In genomic region chr17:76427457-76428231, GRCh38 we compare ENCODE assay signal across 15 cellular contexts. TPM values are rescaled to one million over a fixed set of nuclear protein-coding genes. Genes with fewer than 3 reads are reported as not detected.
DNase-seq lines count a peak whose midpoint lies in the region; ATAC-seq and TF ChIP-seq lines count a peak whose summit lies in the region.
"Had no signal": no experiment of that assay in that cellular context is flagged by ENCODE, and none has a peak within 500 bp of the region (broad histone marks: within the 10 kb centered on the region; RNA-seq: fewer than 3 reads in every experiment).

No MANE protein-coding gene starts in this region.

- H3K27me3 ChIP-seq in AG04450 (ENCODE audit: control insufficient read depth, insufficient read depth, low read length) (no peaks in the 10 kb centered on the region), MG63 (no peaks in the 10 kb centered on the region), mesenchymal stem cell (ENCODE audit: control insufficient read depth in 1 of 2, insufficient read depth in 1 of 2, low read length in 2 of 2) (no peaks in the 10 kb centered on the region)

- H3K27ac ChIP-seq in AG04450 (ENCODE audit: low read depth, low read length) = no peak overlapping the region
- H3K27ac ChIP-seq in mesenchymal stem cell (ENCODE audit: low read length, poor library complexity, severe bottlenecking) = no peak overlapping the region

- H2BK120ac ChIP-seq in mesenchymal stem cell (ENCODE audit: low read depth, low read length) = no peak overlapping the region

- no peak overlapping the region for H2BK12ac ChIP-seq in mesenchymal stem cell (ENCODE audit: low read length in 2 of 2)

- no peak for ATAC-seq in HG02798 (IDR thresholded peaks at IDR 0.05; ENCODE audit: poor library complexity, unreplicated experiment)
- ATAC-seq: activated CD4-positive, alpha-beta T cell treated with anti-CD3 and anti-CD28 coated beads for 36 hours had no signal

- H2BK5ac ChIP-seq in mesenchymal stem cell (ENCODE audit: low read depth, low read length, poor library complexity, severe bottlenecking) = no peak overlapping the region

- no peak overlapping the region for H3K9ac ChIP-seq in mesenchymal stem cell (ENCODE audit: low read length)

- H3K18ac ChIP-seq in mesenchymal stem cell (ENCODE audit: low read depth in 1 of 2, low read length in 2 of 2) = no peak overlapping the region

- no peak for TF ChIP-seq CTCF in AG04450 (IDR thresholded peaks at IDR 0.05; ENCODE audit: low read depth, low read length)

- H2AK5ac ChIP-seq in mesenchymal stem cell (ENCODE audit: low read length, severe bottlenecking) = no peak overlapping the region

- H2BK15ac ChIP-seq in mesenchymal stem cell (ENCODE audit: low read depth, poor library complexity, severe bottlenecking) = no peak overlapping the region

- DNase-seq in AG04450 (ENCODE audit: low read depth, low spot score) (peak; percentile 37), MG63 (peak; percentile 76), dermis microvascular lymphatic vessel endothelial cell (ENCODE audit: low read depth in 2 of 2) (peak; percentile 69 to 81), mesenchymal stem cell (peak; percentile 36), NCI-H2029 treated with DMSO at 0.1 percent for 48 hours (lab: John Stamatoyannopoulos, UW) (no peak), NCI-H1436 treated with DMSO at 0.1 percent for 48 hours (lab: John Stamatoyannopoulos, UW) (no peak)
- DNase-seq in activated effector memory CD4-positive, alpha-beta T cell treated with Interleukin-2 at 50 U/mL for 16 hours = no peak
- DNase-seq: activated CD4-positive, alpha-beta T cell treated with anti-CD3 and anti-CD28 coated beads for 36 hours; activated gamma-delta T cell; cortex of kidney; NCI-H187; nephron progenitor cell; stimulated activated CD4-positive, alpha-beta T cell treated with anti-CD3 and anti-CD28 coated beads, Interleukin-1b, Interleukin-23, amount 100 ng/mL, for 48 hours; substantia nigra had no signal

- H3K9me3 ChIP-seq in AG04450 (ENCODE audit: control insufficient read depth, insufficient read depth, low read length) (no peaks in the 10 kb centered on the region), MG63 (no peaks in the 10 kb centered on the region), mesenchymal stem cell (ENCODE audit: control insufficient read depth, low read length) (no peaks in the 10 kb centered on the region)

- H3K14ac ChIP-seq in mesenchymal stem cell (ENCODE audit: low read length in 2 of 2) = no peak overlapping the region

- H3K23ac ChIP-seq in mesenchymal stem cell (ENCODE audit: low read length in 2 of 2) = no peak overlapping the region

- CTCF ChIA-PET in AG04450 (lab: Charles Lee) = interaction anchor here (0.8 to 1.6 kb wide), 4 partner anchors 26 to 267 kb away, joined by 3 to 4 read pairs (median 3); no protein-coding TSS in a partner anchor

- no peak overlapping the region for H3K4me2 ChIP-seq in mesenchymal stem cell (ENCODE audit: low read length, poor library complexity, severe bottlenecking)

- H3K36me3 ChIP-seq in MG63 (peaks cover 2% of the 10 kb centered on the region), mesenchymal stem cell (ENCODE audit: control insufficient read depth in 1 of 2, insufficient read depth in 2 of 2, low read depth in 1 of 2, low read length in 2 of 2) (peaks cover 0 to 5% of the 10 kb centered on the region in 2 experiments)

- no peak overlapping the region for H2AFZ ChIP-seq in mesenchymal stem cell (ENCODE audit: low read depth, low read length)

- no peak overlapping the region for H4K8ac ChIP-seq in mesenchymal stem cell (ENCODE audit: low read length)

- peaks cover 32% of the 10 kb centered on the region for H3K79me1 ChIP-seq in mesenchymal stem cell (replicated peaks; ENCODE audit: low read length, poor library complexity, severe bottlenecking)

- POLR2A ChIA-PET in AG04450 (lab: Yijun Ruan, JAX) = interaction anchor here (0.6 to 1.1 kb wide), 2 partner anchors 19 to 102 kb away, joined by 3 to 5 read pairs; no protein-coding TSS in a partner anchor

- no peak overlapping the region for H4K91ac ChIP-seq in mesenchymal stem cell (ENCODE audit: low read length)

- peaks cover 3% of the 10 kb centered on the region for H3K4me1 ChIP-seq in mesenchymal stem cell (ENCODE audit: control insufficient read depth, insufficient read depth, low read depth, low read length)

- no peak overlapping the region for H3K4ac ChIP-seq in mesenchymal stem cell (ENCODE audit: low read depth in 1 of 2, low read length in 2 of 2)

- WGBS in mesenchymal stem cell = 95% methylated on average over 8 of the region's 9 CpGs

- H3K4me3 ChIP-seq in AG04450 (ENCODE audit: low read depth, low read length) (no peak overlapping the region), MG63 (no peak overlapping the region), mesenchymal stem cell (ENCODE audit: insufficient read depth in 1 of 2, low read depth in 1 of 2, low read length in 2 of 2) (no peak overlapping the region)

RNA-seq across cellular contexts. Expression of gene UBE2O, which starts 25.3 kb away (rescaled TPM):
- 14.2 and 14.5 TPM in 2 replicates for polyA plus RNA-seq in AG04450 (2011; rRNA removed)
- polyA minus RNA-seq in AG04450 (2011; rRNA and poly(A)+ RNA removed) = 58.9 and 64.2 TPM in 2 replicates
- 19.7 and 32.7 TPM in 2 replicates for total RNA-seq in MG63 (2014; rRNA removed; shearing (Covaris generic); ENCODE audit: low replicate concordance)
- total RNA-seq in dermis microvascular lymphatic vessel endothelial cell = 12.7 and 17.3 TPM in 2 replicates
- 7.8 TPM for polyA plus RNA-seq in mesenchymal stem cell (2013, experiment 1 of 2)
- 6.8 TPM for polyA plus RNA-seq in mesenchymal stem cell (2013, experiment 2 of 2)

RNA-seq across cellular contexts. Expression of gene AANAT, which starts 39.8 kb away (rescaled TPM):
- 0.12 TPM in 1 of 2 replicates, not detected in the other for polyA plus RNA-seq in AG04450 (2011; rRNA removed)
- polyA minus RNA-seq in AG04450 (2011; rRNA and poly(A)+ RNA removed) = not detected in 2 replicates
- total RNA-seq in MG63 (2014; rRNA removed; shearing (Covaris generic); ENCODE audit: low replicate concordance) = not detected in 2 replicates
- total RNA-seq in dermis microvascular lymphatic vessel endothelial cell = not detected in 2 replicates
- polyA plus RNA-seq in mesenchymal stem cell (2013, experiment 1 of 2) = 0.03 TPM
- 0.01 TPM for polyA plus RNA-seq in mesenchymal stem cell (2013, experiment 2 of 2)

RNA-seq across cellular contexts. Expression of gene SPHK1, which starts 43.2 kb away (rescaled TPM):
- 11.6 and 16.2 TPM in 2 replicates for polyA plus RNA-seq in AG04450 (2011; rRNA removed)
- polyA minus RNA-seq in AG04450 (2011; rRNA and poly(A)+ RNA removed) = 4.8 and 6.7 TPM in 2 replicates
- 17.7 and 25.1 TPM in 2 replicates for total RNA-seq in MG63 (2014; rRNA removed; shearing (Covaris generic); ENCODE audit: low replicate concordance)
- total RNA-seq in dermis microvascular lymphatic vessel endothelial cell = 196 and 380 TPM in 2 replicates
- polyA plus RNA-seq in mesenchymal stem cell (2013, experiment 1 of 2) = 5.4 TPM
- polyA plus RNA-seq in mesenchymal stem cell (2013, experiment 2 of 2) = 5.4 TPM

Comparison
In these comparisons a context has a peak if more than half of its experiments do, and no peak if none do; other contexts are left out.
1. DNase-seq: peak in AG04450 (single experiment), MG63 (single experiment), dermis microvascular lymphatic vessel endothelial cell (2 of 2) and mesenchymal stem cell (single experiment); none in NCI-H2029 treated with DMSO at 0.1 percent for 48 hours (single experiment), NCI-H1436 treated with DMSO at 0.1 percent for 48 hours (single experiment) and activated effector memory CD4-positive, alpha-beta T cell treated with Interleukin-2 at 50 U/mL for 16 hours (single experiment).